18 cellular contexts compared by ENCODE assay signal in the genomic region with DNA sequence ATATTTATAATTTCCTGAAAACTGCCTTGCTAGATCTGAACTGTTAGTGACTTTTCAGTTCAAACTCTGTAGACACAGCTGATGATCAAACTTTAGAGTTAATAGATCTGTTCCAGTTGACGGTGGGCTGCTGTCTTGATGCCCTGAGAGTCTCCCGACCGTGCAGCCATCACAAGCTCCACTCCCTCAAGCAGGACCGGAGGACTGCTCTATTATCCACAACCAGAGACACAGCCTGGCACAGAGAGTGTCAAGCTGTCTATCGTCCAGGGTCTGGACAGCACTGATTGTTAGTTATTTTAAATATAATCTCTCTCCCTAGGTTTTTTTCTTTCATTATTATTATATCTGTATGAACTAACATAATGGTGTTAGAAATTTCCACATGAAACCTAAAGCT. TPM values are rescaled to one million over a fixed set of nuclear protein-coding genes. Genes with fewer than 3 reads are reported as not detected.
DNase-seq lines count a peak whose midpoint lies in the region; ATAC-seq, FAIRE-seq and TF ChIP-seq lines count a peak whose summit lies in the region.
"Had no signal": no experiment of that assay in that cellular context is flagged by ENCODE, and none has a peak within 500 bp of the region (broad histone marks: within the 10 kb centered on the region; RNA-seq: fewer than 3 reads in every experiment).

No MANE protein-coding gene starts in this region.

- H3K36me3 ChIP-seq in HepG2 (replicated peaks in 1 of 2; ENCODE audit: control insufficient read depth in 1 of 2, insufficient read depth in 2 of 2, low read length in 2 of 2) (no peaks in the 10 kb centered on the region), right lobe of liver (no peaks in the 10 kb centered on the region), Caco-2 (ENCODE audit: control insufficient read depth, insufficient read depth, low read length) (no peaks in the 10 kb centered on the region)
- H3K36me3 ChIP-seq: BLaER1 treated with 17β-estradiol and CSF1 and Interleukin-3, amounts not matched to agents 10 nM and 100 nM had no signal

- DNase-seq in NCI-H82 (lab: John Stamatoyannopoulos, UW) = peak; percentile 10
- no peak for DNase-seq in NCI-H82 treated with DMSO at 0.1 percent for 48 hours (lab: John Stamatoyannopoulos, UW; ENCODE audit: unreplicated experiment)
- DNase-seq in HepG2 (ENCODE audit: low spot score) = no peak
- DNase-seq in right lobe of liver = no peak
- no peak for DNase-seq in sciatic nerve (ENCODE audit: low spot score)
- DNase-seq in kidney glomerular epithelial cell (lab: John Stamatoyannopoulos, UW) = no peak
- DNase-seq in Caco-2 = no peak
- DNase-seq: CD8-positive, alpha-beta memory T cell; KBM-7; MV-4-11; NCI-H187 treated with DMSO at 0.1 percent for 48 hours; NCI-H526 treated with DMSO at 0.1 percent for 48 hours had no signal

- FAIRE-seq in HepG2 (lab: Jason Lieb, UNC) = no peak
- FAIRE-seq: GM12892, H1 had no signal

- no peaks in the 10 kb centered on the region for H3K79me2 ChIP-seq in HepG2 (ENCODE audit: insufficient read depth, low read length)

- CTCF ChIA-PET in HepG2 (lab: Yijun Ruan, JAX; ENCODE audit: low intra/inter-chr PET ratio, low total read pairs) (no interaction called here), Caco-2 (lab: Charles Lee) (no interaction called here)

- no peaks in the 10 kb centered on the region for H3K36me3 Mint-ChIP-seq in Caco-2 (ENCODE audit: insufficient read depth, unreplicated experiment)
- H3K36me3 Mint-ChIP-seq: CD8-positive, alpha-beta memory T cell had no signal

- H3K4me1 Mint-ChIP-seq in Caco-2 (ENCODE audit: low read depth, unreplicated experiment) = no peaks in the 10 kb centered on the region
- H3K4me1 Mint-ChIP-seq: CD8-positive, alpha-beta memory T cell had no signal

- no peak overlapping the region for H3K9ac ChIP-seq in HepG2 (ENCODE audit: insufficient read depth, low read depth, low read length)
- H3K9ac ChIP-seq: BLaER1 treated with 17β-estradiol and CSF1 and Interleukin-3, amounts not matched to agents 10 nM and 100 nM had no signal

- TF ChIP-seq CTCF in HepG2 (CRISPR knock-in tag; IDR thresholded peaks at IDR 0.05) (no peak), right lobe of liver (IDR thresholded peaks at IDR 0.05) (no peak), Caco-2 (IDR thresholded peaks at IDR 0.05; ENCODE audit: insufficient read depth in 1 of 2, low read depth in 1 of 2, low read length in 1 of 2, severe bottlenecking in 1 of 2, unreplicated experiment in 1 of 2) (no peak)

- BruUV-seq in HepG2 (replicated peaks; lab: Mats Ljungman, UMichigan) (no TSS peak), Caco-2 (replicated peaks; lab: Mats Ljungman, UMichigan) (no TSS peak)

- H3K9me3 Mint-ChIP-seq in Caco-2 (ENCODE audit: unreplicated experiment) = no peaks in the 10 kb centered on the region

- 0% methylated on average over 5 of the region's 5 CpGs for WGBS in HepG2 (ENCODE audit: low lambda C conversion rate)
- WGBS in right lobe of liver (ENCODE audit: insufficient coverage, low coverage, low lambda C conversion rate, missing lambda C conversion rate) = 64% methylated on average over 4 of the region's 5 CpGs

- no peaks in the 10 kb centered on the region for H3K9me3 ChIP-seq in HepG2 (ENCODE audit: low read length)
- no peaks in the 10 kb centered on the region for H3K9me3 ChIP-seq in right lobe of liver
- H3K9me3 ChIP-seq in Caco-2 = no peaks in the 10 kb centered on the region
- H3K9me3 ChIP-seq: BLaER1 treated with 17β-estradiol and CSF1 and Interleukin-3, amounts not matched to agents 10 nM and 100 nM had no signal

- no peak overlapping the region for H3K27ac Mint-ChIP-seq in Caco-2 (ENCODE audit: unreplicated experiment)
- H3K27ac Mint-ChIP-seq: CD8-positive, alpha-beta memory T cell had no signal

- no peak overlapping the region for H3K4me2 ChIP-seq in HepG2 (ENCODE audit: low read depth, low read length)
- H3K4me2 ChIP-seq: BLaER1 treated with 17β-estradiol and CSF1 and Interleukin-3, amounts not matched to agents 10 nM and 100 nM had no signal

- H3K4me1 ChIP-seq in HepG2 (ENCODE audit: insufficient read depth, low read length) (no peaks in the 10 kb centered on the region), right lobe of liver (no peaks in the 10 kb centered on the region), Caco-2 (no peaks in the 10 kb centered on the region)
- H3K4me1 ChIP-seq: BLaER1 treated with 17β-estradiol and CSF1 and Interleukin-3, amounts not matched to agents 10 nM and 100 nM had no signal

- H3K27me3 ChIP-seq in HepG2 (ENCODE audit: control insufficient read depth in 1 of 2, insufficient read depth in 2 of 2, low read length in 2 of 2) (no peaks in the 10 kb centered on the region), right lobe of liver (no peaks in the 10 kb centered on the region), Caco-2 (replicated peaks; ENCODE audit: control insufficient read depth, insufficient read depth, low read length) (no peaks in the 10 kb centered on the region)
- H3K27me3 ChIP-seq: BLaER1 treated with 17β-estradiol and CSF1 and Interleukin-3, amounts not matched to agents 10 nM and 100 nM had no signal

- H3K27ac ChIP-seq in HepG2 (ENCODE audit: extremely low read length, insufficient read depth, low read length) = no peak overlapping the region
- H3K27ac ChIP-seq in right lobe of liver = no peak overlapping the region
- H3K27ac ChIP-seq: BLaER1 treated with 17β-estradiol and CSF1 and Interleukin-3, amounts not matched to agents 10 nM and 100 nM had no signal

- H2AFZ ChIP-seq in HepG2 (ENCODE audit: low read length) = no peak overlapping the region

- H3K4me3 ChIP-seq in HepG2 (replicated peaks in 1 of 3; ENCODE audit: insufficient read depth in 1 of 3, low read depth in 2 of 3, low read length in 3 of 3) = no peak overlapping the region
- no peak overlapping the region for H3K4me3 ChIP-seq in right lobe of liver
- H3K4me3 ChIP-seq in Caco-2 (ENCODE audit: low read depth, low read length) = no peak overlapping the region
- H3K4me3 ChIP-seq: BLaER1 treated with 17β-estradiol and CSF1 and Interleukin-3, amounts not matched to agents 10 nM and 100 nM had no signal

- peaks cover 3% of the 10 kb centered on the region for H3K27me3 Mint-ChIP-seq in Caco-2 (ENCODE audit: insufficient read depth, unreplicated experiment)

- no peak for TF ChIP-seq POLR2A in HepG2 (IDR thresholded peaks at IDR 0.05; ENCODE audit: insufficient read depth in 1 of 2, low read depth in 2 of 2, low read length in 2 of 2)
- no peak for TF ChIP-seq POLR2A in right lobe of liver (IDR thresholded peaks at IDR 0.05)

- TF ChIP-seq EP300 in HepG2 (IDR thresholded peaks at IDR 0.05; ENCODE audit: low read depth in 2 of 2, low read length in 2 of 2) (no peak), HepG2 (CRISPR knock-in tag; IDR thresholded peaks at IDR 0.05; ENCODE audit: borderline replicate concordance) (no peak)

- in situ Hi-C loops in HepG2 (cut with HindIII; ENCODE audit: extremely low pct_ligation_motif_present, low pct_unique_long_range_greater_than_20kb) = no loop called here

- no peak overlapping the region for H3K4me3 Mint-ChIP-seq in Caco-2 (ENCODE audit: unreplicated experiment)
- H3K4me3 Mint-ChIP-seq: CD8-positive, alpha-beta memory T cell had no signal

- H4K20me1 ChIP-seq in HepG2 (ENCODE audit: insufficient read depth, low read length) = no peaks in the 10 kb centered on the region
- H4K20me1 ChIP-seq: BLaER1 treated with 17β-estradiol and CSF1 and Interleukin-3, amounts not matched to agents 10 nM and 100 nM had no signal

- no peak for TF ChIP-seq RAD21 in HepG2 (CRISPR knock-in tag; IDR thresholded peaks at IDR 0.05)

- POLR2A ChIA-PET in HepG2 (lab: Yijun Ruan, JAX) (no interaction called here), Caco-2 (lab: Charles Lee) (no interaction called here)

- ATAC-seq in HepG2 (peak; percentile 72), right lobe of liver (no peak), sciatic nerve (peak; percentile 69), HG03025 (IDR thresholded peaks at IDR 0.05; ENCODE audit: low FRiP score, unreplicated experiment) (no peak)
- ATAC-seq: Panc1 had no signal

- intact Hi-C loops in HepG2 (cut with micrococcal nuclease; ENCODE audit: unreplicated experiment) = no loop called here
- intact Hi-C loops in right lobe of liver (cut with DNase I) = no loop called here
- intact Hi-C loops in sciatic nerve (cut with DNase I) = no loop called here
- intact Hi-C loops in Caco-2 (cut with micrococcal nuclease; ENCODE audit: unreplicated experiment) = no loop called here

TF ChIP-seq in HepG2, 621 proteins besides CTCF, POLR2A, EP300 and RAD21 (continues in another document):
- TF ChIP-seq ZNF101 (CRISPR knock-in tag; IDR thresholded peaks at IDR 0.05; ENCODE audit: borderline replicate concordance, low read depth) (no peak), SALL1 (CRISPR knock-in tag; IDR thresholded peaks at IDR 0.05) (no peak), FOSL1 (CRISPR knock-in tag; IDR thresholded peaks at IDR 0.05; ENCODE audit: borderline replicate concordance) (no peak), ZBTB21 (CRISPR knock-in tag; IDR thresholded peaks at IDR 0.05) (no peak), ZNF614 (CRISPR knock-in tag; IDR thresholded peaks at IDR 0.05; ENCODE audit: borderline replicate concordance) (no peak), GATAD2A (CRISPR knock-in tag; IDR thresholded peaks at IDR 0.05) (no peak)

RNA-seq across cellular contexts. Expression of a gene that starts 8.1 kb away (rescaled TPM):
- not detected in 2 replicates for total RNA-seq in HepG2 (2016; rRNA removed; fragmentation: Illumina TruSeq; extraction: Trizol)
- not detected in 2 replicates for total RNA-seq in HepG2 (2016; cell fraction: cytosol; rRNA removed; fragmentation: Illumina TruSeq; extraction: Trizol; ENCODE audit: low read depth)
- total RNA-seq in HepG2 (2016; cell fraction: insoluble cytoplasmic fraction; rRNA removed; fragmentation: Illumina TruSeq; extraction: Trizol) = not detected in 2 replicates
- not detected in 2 replicates for total RNA-seq in HepG2 (2016; cell fraction: membrane; rRNA removed; fragmentation: Illumina TruSeq; extraction: Trizol)
- not detected in 2 replicates for total RNA-seq in HepG2 (2016; cell fraction: nucleus; rRNA removed; fragmentation: Illumina TruSeq; extraction: Trizol)
- not detected in 2 replicates for polyA plus RNA-seq in HepG2 (2011; rRNA removed)
- polyA plus RNA-seq in HepG2 (2011; cell fraction: cytosol; rRNA removed) = not detected in 2 replicates
- polyA plus RNA-seq in HepG2 (2011; cell fraction: nucleus; rRNA removed) = not detected in 2 replicates
- polyA plus RNA-seq in HepG2 (2012) = not detected in 2 replicates
- not detected in 2 replicates for polyA plus RNA-seq in HepG2 (2016; cell fraction: cytosol; fragmentation: Illumina TruSeq; extraction: Trizol; ENCODE audit: low read depth)
- not detected in 2 replicates for polyA plus RNA-seq in HepG2 (2016; cell fraction: insoluble cytoplasmic fraction; fragmentation: Illumina TruSeq; extraction: Trizol; ENCODE audit: low read depth)
- polyA plus RNA-seq in HepG2 (2016; cell fraction: membrane; fragmentation: Illumina TruSeq; extraction: Trizol; ENCODE audit: low read depth) = not detected in 2 replicates
- polyA plus RNA-seq in HepG2 (2016; cell fraction: nucleus; fragmentation: Illumina TruSeq; extraction: Trizol; ENCODE audit: insufficient read depth, low read depth) = not detected in 2 replicates
- not detected in 2 replicates for polyA minus RNA-seq in HepG2 (2011; rRNA and poly(A)+ RNA removed; ENCODE audit: low replicate concordance)
- not detected in 2 replicates for polyA minus RNA-seq in HepG2 (2011; cell fraction: cytosol; rRNA and poly(A)+ RNA removed)
- polyA minus RNA-seq in HepG2 (2011; cell fraction: nucleus; rRNA and poly(A)+ RNA removed) = not detected in 2 replicates
- total RNA-seq in right lobe of liver = under 1 TPM in 1 of 6 experiments, not detected in 5; 0.11 TPM
- 1.5 TPM for total RNA-seq in sciatic nerve
- 0.16 TPM in 1 of 2 replicates, not detected in the other for total RNA-seq in Caco-2 (2022)
- total RNA-seq: A172 had no signal

Comparison
In these comparisons a context has a peak if more than half of its experiments do, and no peak if none do; other contexts are left out.
1. ATAC-seq: peak in HepG2 (single experiment) and sciatic nerve (single experiment); none in right lobe of liver (0 of 4) and HG03025 (single experiment).